In the genomic region with DNA sequence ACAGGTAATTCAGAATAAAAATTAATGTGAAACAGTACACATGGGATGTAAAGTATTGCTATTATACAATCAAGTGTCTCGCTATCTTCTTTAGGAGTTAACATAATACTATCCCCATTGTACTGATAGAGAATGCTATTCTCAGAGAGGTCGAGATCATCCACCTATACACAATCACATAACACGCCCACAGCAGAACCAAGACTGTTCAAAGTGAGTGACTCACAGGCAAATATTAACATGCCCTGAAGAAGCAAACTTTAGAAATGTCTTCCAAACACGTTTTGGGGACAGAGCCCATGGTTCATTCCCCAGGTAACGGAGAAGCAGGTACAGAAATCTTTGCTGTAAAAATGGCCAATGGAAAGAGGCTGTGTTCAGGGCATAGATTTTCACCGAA, we compare ENCODE assay signal across 31 cellular contexts.
"Had no signal": no experiment of that assay in that cellular context is flagged by ENCODE, and none has a peak within 500 bp of the region (broad histone marks: within the 10 kb centered on the region; RNA-seq: fewer than 3 reads in every experiment).

No MANE protein-coding gene starts in this region.

- H3K27ac Mint-ChIP-seq: dendritic cell treated with granulocyte-macrophage colony-stimulating factor and Interleukin-4, amounts not matched to agents 40 ng/mL and 50 ng/mL, for 4 days; endodermal cell; immature natural killer cell; mesothelial cell of epicardium; naive B cell; natural killer cell treated with Interleukin-12 subunit alpha and Interleukin-12 subunit beta and Interleukin-15 and Interleukin-18, amount 100 ng/mL, for 72 hours; stimulated activated naive CD8-positive, alpha-beta T cell treated with anti-CD3 and anti-CD28 coated beads, Interleukin-15, amount 100 ng/mL, for 72 hours had no signal

- H3K27ac ChIP-seq: colonic mucosa, esophagus squamous epithelium, neutrophil, pancreas, suprapubic skin, transverse colon, upper lobe of right lung, uterus had no signal

- H3K4me2 ChIP-seq: smooth muscle cell had no signal

- H3K4me1 Mint-ChIP-seq: endodermal cell; immature natural killer cell; mesothelial cell of epicardium; naive B cell; neural crest cell; stimulated activated naive CD8-positive, alpha-beta T cell treated with anti-CD3 and anti-CD28 coated beads, Interleukin-15, amount 100 ng/mL, for 72 hours had no signal

- H3K27me3 ChIP-seq: colonic mucosa, esophagus squamous epithelium, neutrophil, pancreas, suprapubic skin, transverse colon, upper lobe of right lung, uterus had no signal

- H3K4me1 ChIP-seq: colonic mucosa, esophagus squamous epithelium, pancreas, suprapubic skin, transverse colon, upper lobe of right lung, uterus had no signal

- H3K9me3 Mint-ChIP-seq: dendritic cell treated with granulocyte-macrophage colony-stimulating factor and Interleukin-4, amounts not matched to agents 40 ng/mL and 50 ng/mL, for 4 days; immature natural killer cell; natural killer cell treated with Interleukin-12 subunit alpha and Interleukin-12 subunit beta and Interleukin-15 and Interleukin-18, amount 100 ng/mL, for 72 hours; stimulated activated naive CD8-positive, alpha-beta T cell treated with anti-CD3 and anti-CD28 coated beads, Interleukin-15, amount 100 ng/mL, for 72 hours had no signal

- H3K9me3 ChIP-seq: colonic mucosa, esophagus squamous epithelium, mucosa of descending colon, neutrophil, pancreas, suprapubic skin, transverse colon, upper lobe of right lung, uterus had no signal

- H3K36me3 Mint-ChIP-seq: immature natural killer cell; mesothelial cell of epicardium; naive B cell; natural killer cell treated with Interleukin-12 subunit alpha and Interleukin-12 subunit beta and Interleukin-15 and Interleukin-18, amount 100 ng/mL, for 72 hours had no signal

- DNase-seq: colonic mucosa; effector CD8-positive, alpha-beta T cell; endodermal cell; esophagus squamous epithelium; hypothalamus; immature natural killer cell; islet precursor cell; mesenchymal stem cell; naive B cell; pancreas; stimulated activated CD4-positive, alpha-beta T cell treated with anti-CD3 and anti-CD28 coated beads, Interleukin-12 subunit alpha, Interleukin-12 subunit beta, amount 100 ng/mL, for 4 hours; stimulated activated CD4-positive, alpha-beta T cell treated with anti-CD3 and anti-CD28 coated beads, Interleukin-1b, Interleukin-23, amount 100 ng/mL, for 48 hours; stimulated activated CD4-positive, alpha-beta T cell treated with anti-CD3 and anti-CD28 coated beads, Interleukin-4, amount 100 ng/mL, for 1 hour; stimulated activated CD8-positive, alpha-beta memory T cell treated with anti-CD3 and anti-CD28 coated beads, Interleukin-4, amount 100 ng/mL, for 48 hours; stimulated activated naive CD4-positive, alpha-beta T cell; stimulated activated naive CD8-positive, alpha-beta T cell treated with anti-CD3 and anti-CD28 coated beads, Interleukin-15, amount 100 ng/mL, for 72 hours; transverse colon; upper lobe of right lung; uterus had no signal

- H3K27me3 Mint-ChIP-seq: dendritic cell treated with granulocyte-macrophage colony-stimulating factor and Interleukin-4, amounts not matched to agents 40 ng/mL and 50 ng/mL, for 4 days; stimulated activated naive CD8-positive, alpha-beta T cell treated with anti-CD3 and anti-CD28 coated beads, Interleukin-15, amount 100 ng/mL, for 72 hours had no signal

- H3K4me3 Mint-ChIP-seq: dendritic cell treated with granulocyte-macrophage colony-stimulating factor and Interleukin-4, amounts not matched to agents 40 ng/mL and 50 ng/mL, for 4 days; endodermal cell; immature natural killer cell; mesothelial cell of epicardium; naive B cell; natural killer cell treated with Interleukin-12 subunit alpha and Interleukin-12 subunit beta and Interleukin-15 and Interleukin-18, amount 100 ng/mL, for 72 hours; neural crest cell; stimulated activated naive CD8-positive, alpha-beta T cell treated with anti-CD3 and anti-CD28 coated beads, Interleukin-15, amount 100 ng/mL, for 72 hours had no signal

- ATAC-seq: left lobe of liver; mucosa of descending colon; natural killer cell treated with Interleukin-12 subunit alpha and Interleukin-12 subunit beta and Interleukin-15 and Interleukin-18, amount 100 ng/mL, for 72 hours; pancreas; sciatic nerve; stimulated activated naive CD8-positive, alpha-beta T cell treated with anti-CD3 and anti-CD28 coated beads, Interleukin-15, amount 100 ng/mL, for 72 hours; upper lobe of right lung had no signal

- FAIRE-seq: frontal cortex had no signal

- H3K4me3 ChIP-seq: colonic mucosa, esophagus squamous epithelium, lung, mucosa of descending colon, pancreas, smooth muscle cell, suprapubic skin, transverse colon, upper lobe of right lung, uterus had no signal

- H3K36me3 ChIP-seq: colonic mucosa, esophagus squamous epithelium, neutrophil, pancreas, suprapubic skin, transverse colon, upper lobe of right lung, uterus had no signal
